In the genomic region with DNA sequence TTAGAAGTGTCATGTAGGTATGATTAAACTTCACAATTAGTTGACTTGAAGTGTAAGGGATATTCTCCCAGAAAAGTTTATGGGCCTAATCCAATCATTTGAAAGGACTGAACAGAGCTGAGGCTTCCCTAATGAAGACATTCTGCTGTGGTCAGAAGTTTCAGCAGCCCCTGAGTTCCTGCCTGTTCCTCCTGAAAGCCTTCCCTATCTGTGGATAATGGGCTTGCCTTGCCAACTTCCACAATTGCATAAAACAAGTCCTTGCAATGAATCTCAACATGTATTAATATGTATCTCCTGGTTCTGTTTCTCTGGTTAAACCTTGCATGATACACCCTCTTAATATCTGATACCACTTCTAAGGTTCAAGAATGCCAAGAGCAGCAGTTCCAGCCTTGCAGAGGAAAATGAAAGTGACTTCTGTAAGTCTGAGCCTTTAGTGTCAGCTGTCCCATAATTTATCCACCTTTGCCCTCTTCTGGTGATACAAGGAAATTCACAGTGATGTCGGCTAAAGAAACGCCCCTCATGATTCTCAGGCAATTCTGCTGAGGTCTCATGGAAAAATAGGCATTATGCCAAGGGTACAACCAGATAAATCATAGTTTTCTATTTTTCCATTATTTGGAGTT, we compare ENCODE assay signal across 8 cellular contexts.
DNase-seq lines count a peak whose midpoint lies in the region; ATAC-seq, FAIRE-seq and TF ChIP-seq lines count a peak whose summit lies in the region.

No MANE protein-coding gene starts in this region.

- under 1% methylated on average over 2 of the region's 2 CpGs for WGBS in liver

- no peak overlapping the region for H3K4me3 ChIP-seq in liver (ENCODE audit: low read depth in 1 of 3, low read length in 3 of 3)

- H3K9me3 ChIP-seq in liver (ENCODE audit: control insufficient read depth in 4 of 4, low read length in 3 of 4) = no peaks in the 10 kb centered on the region

- H3K27ac Mint-ChIP-seq in activated CD4-positive, alpha-beta T cell treated with anti-CD3 and anti-CD28 coated beads, Interleukin-2, amount 10 ng/mL, durations not matched to agents 7 days and 5 days = no peak overlapping the region

- H3K4me3 Mint-ChIP-seq in activated CD4-positive, alpha-beta T cell treated with anti-CD3 and anti-CD28 coated beads, Interleukin-2, amount 10 ng/mL, durations not matched to agents 7 days and 5 days = no peak overlapping the region

- H3K27me3 Mint-ChIP-seq in activated CD4-positive, alpha-beta T cell treated with anti-CD3 and anti-CD28 coated beads, Interleukin-2, amount 10 ng/mL, durations not matched to agents 7 days and 5 days = no peaks in the 10 kb centered on the region

- CTCF ChIA-PET in activated CD4-positive, alpha-beta T cell treated with anti-CD3 and anti-CD28 coated beads, Interleukin-2, amount 10 ng/mL, durations not matched to agents 7 days and 5 days (lab: Charles Lee) = interaction anchor here (0.8 to 3.2 kb wide), 2 partner anchors 11 to 32 kb away, joined by 3 to 10 read pairs; no protein-coding TSS in a partner anchor

- no peaks in the 10 kb centered on the region for H3K27me3 ChIP-seq in liver (ENCODE audit: control insufficient read depth in 4 of 4, insufficient read depth in 4 of 4, low read length in 3 of 4)

- no peaks in the 10 kb centered on the region for H3K36me3 ChIP-seq in liver (ENCODE audit: control insufficient read depth in 4 of 4, insufficient read depth in 3 of 4, low read depth in 1 of 4, low read length in 3 of 4)

- no peaks in the 10 kb centered on the region for H3K36me3 Mint-ChIP-seq in activated CD4-positive, alpha-beta T cell treated with anti-CD3 and anti-CD28 coated beads, Interleukin-2, amount 10 ng/mL, durations not matched to agents 7 days and 5 days (ENCODE audit: low read depth)

- peak; percentile 93 for ATAC-seq in GM21390 (IDR thresholded peaks at IDR 0.05; ENCODE audit: unreplicated experiment)

- FAIRE-seq in urothelium cell line (lab: Jason Lieb, UNC) = no peak

- peak; percentile 52 for DNase-seq in activated CD4-positive, alpha-beta T cell treated with anti-CD3 and anti-CD28 coated beads, Interleukin-2, amount 10 ng/mL, durations not matched to agents 7 days and 5 days
- DNase-seq in activated CD4-positive, alpha-beta T cell treated with anti-CD3 and anti-CD28 coated beads, Interleukin-2, amount 50 U/mL, for 4 hours = no peak
- DNase-seq in HT1080 (ENCODE audit: low read depth) (peak; percentile 56), OCI-M2 (lab: John Stamatoyannopoulos, UW; ENCODE audit: unreplicated experiment) (peak; percentile 1), cerebellum (ENCODE audit: low spot score) (peak; percentile 19), urothelium cell line (ENCODE audit: low spot score) (peak; percentile 70)

- peaks cover 0 to 8% (median 4%) of the 10 kb centered on the region in 4 donors for H3K4me1 ChIP-seq in liver (ENCODE audit: control insufficient read depth in 4 of 4, insufficient read depth in 4 of 4, low read length in 3 of 4)

- peaks cover 8% of the 10 kb centered on the region for H3K4me1 Mint-ChIP-seq in activated CD4-positive, alpha-beta T cell treated with anti-CD3 and anti-CD28 coated beads, Interleukin-2, amount 10 ng/mL, durations not matched to agents 7 days and 5 days

- POLR2A ChIA-PET in activated CD4-positive, alpha-beta T cell treated with anti-CD3 and anti-CD28 coated beads, Interleukin-2, amount 10 ng/mL, durations not matched to agents 7 days and 5 days (lab: Charles Lee) = no interaction called here

- H3K9me3 Mint-ChIP-seq in activated CD4-positive, alpha-beta T cell treated with anti-CD3 and anti-CD28 coated beads, Interleukin-2, amount 10 ng/mL, durations not matched to agents 7 days and 5 days = no peaks in the 10 kb centered on the region

- peak; percentile 69 for TF ChIP-seq CTCF in liver (IDR thresholded peaks at IDR 0.05; ENCODE audit: low read depth, low read length, missing input control)

- H3K27ac ChIP-seq in liver (ENCODE audit: low read depth in 1 of 2, low read length in 2 of 2) = no peak overlapping the region

- H3K9ac ChIP-seq in liver (ENCODE audit: low read depth in 1 of 2, low read length in 2 of 2) = no peak overlapping the region

- peak; percentile 80 to 85 for TF ChIP-seq RAD21 in liver (IDR thresholded peaks at IDR 0.05)

TF ChIP-seq in liver, 16 proteins besides CTCF, POLR2A, EP300 and RAD21:
- TF ChIP-seq EGR1 (IDR thresholded peaks at IDR 0.05; ENCODE audit: low read depth in 2 of 2) (no peak), FOXA1 (IDR thresholded peaks at IDR 0.05) (no peak), YY1 (IDR thresholded peaks at IDR 0.05) (peak; percentile 9), NR2F2 (IDR thresholded peaks at IDR 0.05) (peak; percentile 29), JUND (IDR thresholded peaks at IDR 0.05) (no peak), SP1 (IDR thresholded peaks at IDR 0.05) (peak; percentile 7), HNF4A (conservative IDR thresholded peaks at IDR 0.05) (peak in 1 of 2 donors; percentile 29), FOXA2 (IDR thresholded peaks at IDR 0.05) (no peak), GABPA (IDR thresholded peaks at IDR 0.05 in 1 of 2, conservative IDR thresholded peaks at IDR 0.05 in 1 of 2) (no peak), RXRA (IDR thresholded peaks at IDR 0.05) (no peak)
- TF ChIP-seq, protein P1, sequence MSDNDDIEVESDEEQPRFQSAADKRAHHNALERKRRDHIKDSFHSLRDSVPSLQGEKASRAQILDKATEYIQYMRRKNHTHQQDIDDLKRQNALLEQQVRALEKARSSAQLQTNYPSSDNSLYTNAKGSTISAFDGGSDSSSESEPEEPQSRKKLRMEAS (IDR thresholded peaks at IDR 0.05) = no peak
- TF ChIP-seq, protein P2, sequence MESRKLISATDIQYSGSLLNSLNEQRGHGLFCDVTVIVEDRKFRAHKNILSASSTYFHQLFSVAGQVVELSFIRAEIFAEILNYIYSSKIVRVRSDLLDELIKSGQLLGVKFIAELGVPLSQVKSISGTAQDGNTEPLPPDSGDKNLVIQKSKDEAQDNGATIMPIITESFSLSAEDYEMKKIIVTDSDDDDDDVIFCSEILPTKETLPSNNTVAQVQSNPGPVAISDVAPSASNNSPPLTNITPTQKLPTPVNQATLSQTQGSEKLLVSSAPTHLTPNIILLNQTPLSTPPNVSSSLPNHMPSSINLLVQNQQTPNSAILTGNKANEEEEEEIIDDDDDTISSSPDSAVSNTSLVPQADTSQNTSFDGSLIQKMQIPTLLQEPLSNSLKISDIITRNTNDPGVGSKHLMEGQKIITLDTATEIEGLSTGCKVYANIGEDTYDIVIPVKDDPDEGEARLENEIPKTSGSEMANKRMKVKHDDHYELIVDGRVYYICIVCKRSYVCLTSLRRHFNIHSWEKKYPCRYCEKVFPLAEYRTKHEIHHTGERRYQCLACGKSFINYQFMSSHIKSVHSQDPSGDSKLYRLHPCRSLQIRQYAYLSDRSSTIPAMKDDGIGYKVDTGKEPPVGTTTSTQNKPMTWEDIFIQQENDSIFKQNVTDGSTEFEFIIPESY (IDR thresholded peaks at IDR 0.05) = no peak
- TF ChIP-seq, protein P3, sequence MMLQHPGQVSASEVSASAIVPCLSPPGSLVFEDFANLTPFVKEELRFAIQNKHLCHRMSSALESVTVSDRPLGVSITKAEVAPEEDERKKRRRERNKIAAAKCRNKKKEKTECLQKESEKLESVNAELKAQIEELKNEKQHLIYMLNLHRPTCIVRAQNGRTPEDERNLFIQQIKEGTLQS (IDR thresholded peaks at IDR 0.05) = no peak
- TF ChIP-seq, protein P4, sequence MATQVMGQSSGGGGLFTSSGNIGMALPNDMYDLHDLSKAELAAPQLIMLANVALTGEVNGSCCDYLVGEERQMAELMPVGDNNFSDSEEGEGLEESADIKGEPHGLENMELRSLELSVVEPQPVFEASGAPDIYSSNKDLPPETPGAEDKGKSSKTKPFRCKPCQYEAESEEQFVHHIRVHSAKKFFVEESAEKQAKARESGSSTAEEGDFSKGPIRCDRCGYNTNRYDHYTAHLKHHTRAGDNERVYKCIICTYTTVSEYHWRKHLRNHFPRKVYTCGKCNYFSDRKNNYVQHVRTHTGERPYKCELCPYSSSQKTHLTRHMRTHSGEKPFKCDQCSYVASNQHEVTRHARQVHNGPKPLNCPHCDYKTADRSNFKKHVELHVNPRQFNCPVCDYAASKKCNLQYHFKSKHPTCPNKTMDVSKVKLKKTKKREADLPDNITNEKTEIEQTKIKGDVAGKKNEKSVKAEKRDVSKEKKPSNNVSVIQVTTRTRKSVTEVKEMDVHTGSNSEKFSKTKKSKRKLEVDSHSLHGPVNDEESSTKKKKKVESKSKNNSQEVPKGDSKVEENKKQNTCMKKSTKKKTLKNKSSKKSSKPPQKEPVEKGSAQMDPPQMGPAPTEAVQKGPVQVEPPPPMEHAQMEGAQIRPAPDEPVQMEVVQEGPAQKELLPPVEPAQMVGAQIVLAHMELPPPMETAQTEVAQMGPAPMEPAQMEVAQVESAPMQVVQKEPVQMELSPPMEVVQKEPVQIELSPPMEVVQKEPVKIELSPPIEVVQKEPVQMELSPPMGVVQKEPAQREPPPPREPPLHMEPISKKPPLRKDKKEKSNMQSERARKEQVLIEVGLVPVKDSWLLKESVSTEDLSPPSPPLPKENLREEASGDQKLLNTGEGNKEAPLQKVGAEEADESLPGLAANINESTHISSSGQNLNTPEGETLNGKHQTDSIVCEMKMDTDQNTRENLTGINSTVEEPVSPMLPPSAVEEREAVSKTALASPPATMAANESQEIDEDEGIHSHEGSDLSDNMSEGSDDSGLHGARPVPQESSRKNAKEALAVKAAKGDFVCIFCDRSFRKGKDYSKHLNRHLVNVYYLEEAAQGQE (IDR thresholded peaks at IDR 0.05) = no peak

Comparison
In these comparisons a context has a peak if more than half of its experiments do, and no peak if none do; other contexts are left out.
1. DNase-seq: peak in activated CD4-positive, alpha-beta T cell treated with anti-CD3 and anti-CD28 coated beads, Interleukin-2, amount 10 ng/mL, durations not matched to agents 7 days and 5 days (single experiment), HT1080 (single experiment), OCI-M2 (single experiment), cerebellum (single experiment) and urothelium cell line (single experiment); none in activated CD4-positive, alpha-beta T cell treated with anti-CD3 and anti-CD28 coated beads, Interleukin-2, amount 50 U/mL, for 4 hours (0 of 2).